15 cellular contexts compared by ENCODE assay signal in the genomic region with DNA sequence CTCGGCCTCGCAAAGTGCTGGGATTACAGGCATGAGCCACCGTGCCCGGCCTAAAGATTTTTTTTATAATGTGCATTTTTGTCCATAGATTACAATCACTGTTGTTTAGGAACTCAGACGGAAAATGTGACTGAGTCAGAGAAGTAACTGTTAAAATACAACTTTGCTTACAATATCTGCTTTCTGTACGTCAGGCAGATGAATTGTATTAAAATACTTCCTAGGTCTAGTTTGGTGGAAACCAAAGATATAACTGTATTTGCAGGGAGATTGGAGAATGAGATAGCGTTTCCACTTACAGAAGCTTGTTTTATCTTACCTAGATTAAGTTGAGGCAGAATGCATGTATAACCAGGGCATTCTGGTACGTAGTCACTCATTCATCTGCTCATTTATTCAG. TPM values are rescaled to one million over a fixed set of nuclear protein-coding genes. Genes with fewer than 3 reads are reported as not detected.
DNase-seq lines count a peak whose midpoint lies in the region; ATAC-seq and TF ChIP-seq lines count a peak whose summit lies in the region.
"Had no signal": no experiment of that assay in that cellular context is flagged by ENCODE, and none has a peak within 500 bp of the region (broad histone marks: within the 10 kb centered on the region; RNA-seq: fewer than 3 reads in every experiment).

No MANE protein-coding gene starts in this region.

- H2AFZ ChIP-seq in IMR-90 (replicated peaks; ENCODE audit: low read length, poor library complexity): no peak overlapping the region

- peaks cover 65% of the 10 kb centered on the region for H3K4me1 Mint-ChIP-seq in nephron progenitor cell
- H3K4me1 Mint-ChIP-seq: B cell had no signal

- DNase-seq in IMR-90 (peak; percentile 49), SJSA1 (ENCODE audit: low read depth in 1 of 2, low spot score in 2 of 2) (no peak), amniotic epithelial cell (ENCODE audit: low read depth) (peak; percentile 55), iris pigment epithelial cell (ENCODE audit: low read depth) (peak; percentile 72), MV-4-11 (lab: John Stamatoyannopoulos, UW) (no peak), RWPE1 (ENCODE audit: low spot score) (no peak), nephron progenitor cell (no peak)
- DNase-seq: C1 segment of cervical spinal cord; CD4-positive, alpha-beta T cell; DMS79; EL; GOT3; H9 had no signal

- no peak overlapping the region for H2BK120ac ChIP-seq in IMR-90 (ENCODE audit: low read depth, low read length)

- H3K27ac ChIP-seq in IMR-90 (ENCODE audit: insufficient read depth, low read length) (no peak overlapping the region), SJSA1 (peak overlapping the region; percentile 43; the same call in 1 of the 2 replicates), RWPE1 (no peak overlapping the region)

- H3K14ac ChIP-seq in IMR-90 (replicated peaks; ENCODE audit: low read depth, low read length): no peak overlapping the region

- peaks cover 6% of the 10 kb centered on the region for H3K27me3 Mint-ChIP-seq in nephron progenitor cell (ENCODE audit: low read depth, poor library complexity)
- H3K27me3 Mint-ChIP-seq: CD4-positive, alpha-beta T cell had no signal

- no peak overlapping the region for H2AK9ac ChIP-seq in IMR-90 (replicated peaks; ENCODE audit: low read depth, low read length, poor library complexity)

- ATAC-seq in IMR-90 (ENCODE audit: low read depth) (no peak; the same call in 1 of the 2 replicates), GM18519 (IDR thresholded peaks at IDR 0.05; ENCODE audit: low FRiP score, unreplicated experiment) (no peak)

- H3K4me2 ChIP-seq in IMR-90 (ENCODE audit: low read depth, low read length): no peak overlapping the region

- dilution Hi-C loops in IMR-90 (cut with HindIII; ENCODE audit: low sequenced_read_pairs, unreplicated experiment): no loop called here

- H3K9me3 Mint-ChIP-seq in nephron progenitor cell: no peaks in the 10 kb centered on the region
- H3K9me3 Mint-ChIP-seq: CD4-positive, alpha-beta T cell; H9 had no signal

- H3K9me1 ChIP-seq in IMR-90 (ENCODE audit: insufficient read depth, low read length): peaks cover 36% of the 10 kb centered on the region

- BruUV-seq in IMR-90 (replicated peaks; lab: Mats Ljungman, UMichigan): no TSS peak

- no peak overlapping the region for H2BK15ac ChIP-seq in IMR-90 (ENCODE audit: low read depth, low read length)

- H4K5ac ChIP-seq in IMR-90 (ENCODE audit: low read depth, low read length): no peak overlapping the region

- no peak overlapping the region for H3K9ac ChIP-seq in IMR-90 (ENCODE audit: low read depth, low read length)

- peaks cover 25% of the 10 kb centered on the region for H3K36me3 Mint-ChIP-seq in nephron progenitor cell (ENCODE audit: low read depth)

- intact Hi-C loops in IMR-90 (cut with micrococcal nuclease): no loop called here

- in situ Hi-C loops in IMR-90 (cut with MboI; ENCODE audit: low sequenced_read_pairs): no loop called here

- no peak overlapping the region for H2AK5ac ChIP-seq in IMR-90 (ENCODE audit: low read depth, low read length)

- H3K23ac ChIP-seq in IMR-90 (ENCODE audit: low read depth, low read length): no peak overlapping the region

- POLR2A ChIA-PET in IMR-90 (lab: Charles Lee; ENCODE audit: unreplicated experiment): no interaction called here
- POLR2A ChIA-PET in RWPE1 (lab: Yijun Ruan, JAX; ENCODE audit: low non-redundant PET): no interaction called here

- H3K4me3 ChIP-seq in IMR-90 (ENCODE audit: insufficient read depth, low read depth, low read length) (no peak overlapping the region), SJSA1 (no peak overlapping the region)

- H3K27me3 ChIP-seq in IMR-90 (ENCODE audit: control insufficient read depth, insufficient read depth, low read length) (no peaks in the 10 kb centered on the region), SJSA1 (replicated peaks) (no peaks in the 10 kb centered on the region)

- no peak for TF ChIP-seq POLR2A in IMR-90 (IDR thresholded peaks at IDR 0.05; ENCODE audit: low read depth, low read length)

- H4K20me1 ChIP-seq in IMR-90 (ENCODE audit: insufficient read depth, low read length): peaks cover 19% of the 10 kb centered on the region; the same call in 1 of the 2 replicates

- no CpG with 5 or more reads among the region's 8 CpGs for WGBS in IMR-90 (ENCODE audit: extremely low coverage in 2 of 2, insufficient read length in 1 of 2), 2 experiments

- TF ChIP-seq CTCF in IMR-90 (conservative IDR thresholded peaks at IDR 0.05; ENCODE audit: low read depth, low read length) (no peak), RWPE1 (conservative IDR thresholded peaks at IDR 0.05; ENCODE audit: low read depth) (no peak), nephron progenitor cell (IDR thresholded peaks at IDR 0.05) (no peak)

- H4K91ac ChIP-seq in IMR-90 (ENCODE audit: insufficient read depth, low read depth, low read length): no peak overlapping the region

- no peak overlapping the region for H4K8ac ChIP-seq in IMR-90 (ENCODE audit: low read depth in 2 of 2, low read length in 2 of 2)

- no peak overlapping the region for H3K56ac ChIP-seq in IMR-90 (ENCODE audit: extremely low read depth, insufficient read depth, low read length)

- H2BK5ac ChIP-seq in IMR-90 (ENCODE audit: low read depth, low read length, poor library complexity, severe bottlenecking): no peak overlapping the region

- H3K9me3 ChIP-seq in IMR-90 (ENCODE audit: control insufficient read depth, insufficient read depth, low read length) (no peaks in the 10 kb centered on the region), SJSA1 (replicated peaks) (no peaks in the 10 kb centered on the region)

- no peaks in the 10 kb centered on the region for H3K36me3 ChIP-seq in IMR-90 (ENCODE audit: control insufficient read depth, insufficient read depth, low read length)
- no peaks in the 10 kb centered on the region; the same call in 1 of the 2 replicates for H3K36me3 ChIP-seq in SJSA1

- H3K4me1 ChIP-seq in IMR-90 (ENCODE audit: control insufficient read depth, insufficient read depth, low read length) (peaks cover 21% of the 10 kb centered on the region), SJSA1 (replicated peaks) (peaks cover 43% of the 10 kb centered on the region)

- H3K18ac ChIP-seq in IMR-90 (ENCODE audit: low read depth, low read length): no peak overlapping the region

- CTCF ChIA-PET in IMR-90 (lab: Yijun Ruan, JAX) (no interaction called here), RWPE1 (lab: Yijun Ruan, JAX) (no interaction called here)

- H2BK20ac ChIP-seq in IMR-90 (ENCODE audit: low read depth, low read length): no peak overlapping the region

- peaks cover 61 to 93% of the 10 kb centered on the region in 2 experiments for H3K79me1 ChIP-seq in IMR-90 (ENCODE audit: low read depth in 1 of 2, low read length in 2 of 2)

- no peak overlapping the region for H3K4me3 Mint-ChIP-seq in nephron progenitor cell
- H3K4me3 Mint-ChIP-seq: B cell; CD4-positive, alpha-beta T cell; H9 had no signal

- H3K4ac ChIP-seq in IMR-90 (ENCODE audit: low read depth, low read length): no peak overlapping the region

- H3K27ac Mint-ChIP-seq in nephron progenitor cell: no peak overlapping the region
- H3K27ac Mint-ChIP-seq: B cell; CD4-positive, alpha-beta T cell had no signal

- TF ChIP-seq RAD21 in IMR-90 (IDR thresholded peaks at IDR 0.05; ENCODE audit: low read length): no peak

TF ChIP-seq in IMR-90, 13 proteins besides CTCF, POLR2A, EP300 and RAD21:
- no peak for TF ChIP-seq SMC3 (IDR thresholded peaks at IDR 0.05; ENCODE audit: low read depth, low read length)
- no peak for TF ChIP-seq CEBPB (IDR thresholded peaks at IDR 0.05; ENCODE audit: low read depth, low read length)
- TF ChIP-seq NFE2L2 (IDR thresholded peaks at IDR 0.05; ENCODE audit: low read depth, low read length): no peak
- no peak for TF ChIP-seq MXI1 (IDR thresholded peaks at IDR 0.05; ENCODE audit: borderline replicate concordance, low read depth, low read length)
- no peak for TF ChIP-seq RCOR1 (IDR thresholded peaks at IDR 0.05; ENCODE audit: insufficient replicate concordance, low read length)
- TF ChIP-seq, protein P1, sequence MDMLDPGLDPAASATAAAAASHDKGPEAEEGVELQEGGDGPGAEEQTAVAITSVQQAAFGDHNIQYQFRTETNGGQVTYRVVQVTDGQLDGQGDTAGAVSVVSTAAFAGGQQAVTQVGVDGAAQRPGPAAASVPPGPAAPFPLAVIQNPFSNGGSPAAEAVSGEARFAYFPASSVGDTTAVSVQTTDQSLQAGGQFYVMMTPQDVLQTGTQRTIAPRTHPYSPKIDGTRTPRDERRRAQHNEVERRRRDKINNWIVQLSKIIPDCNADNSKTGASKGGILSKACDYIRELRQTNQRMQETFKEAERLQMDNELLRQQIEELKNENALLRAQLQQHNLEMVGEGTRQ (IDR thresholded peaks at IDR 0.05; ENCODE audit: low read depth, low read length): no peak

RNA-seq across cellular contexts. Expression of gene ASAP2, which starts 36.7 kb away (rescaled TPM):
- 19.7 and 26.9 TPM in 2 replicates for total RNA-seq in IMR-90 (2012; rRNA removed)
- polyA plus RNA-seq in IMR-90 (2012; rRNA removed): 25.0 and 28.1 TPM in 2 replicates
- 10.0 and 11.4 TPM in 2 replicates for polyA plus RNA-seq in IMR-90 (2012; cell fraction: cytosol; rRNA removed)
- polyA plus RNA-seq in IMR-90 (2012; cell fraction: nucleus; rRNA removed; ENCODE audit: low replicate concordance): 23.8 and 56.1 TPM in 2 replicates
- total RNA-seq in SJSA1 (2014; rRNA removed; shearing (Covaris generic)): 12.9 and 15.5 TPM in 2 replicates
- total RNA-seq: B cell had no signal

Comparison
In these comparisons a context has a peak if more than half of its experiments do, and no peak if none do; other contexts are left out.
1. DNase-seq: peak in IMR-90 (single experiment), amniotic epithelial cell (single experiment) and iris pigment epithelial cell (single experiment); none in SJSA1 (0 of 2), MV-4-11 (single experiment), RWPE1 (single experiment) and nephron progenitor cell (single experiment).